Comparison of ENCODE assay signal across 8 cellular contexts in the genomic region with DNA sequence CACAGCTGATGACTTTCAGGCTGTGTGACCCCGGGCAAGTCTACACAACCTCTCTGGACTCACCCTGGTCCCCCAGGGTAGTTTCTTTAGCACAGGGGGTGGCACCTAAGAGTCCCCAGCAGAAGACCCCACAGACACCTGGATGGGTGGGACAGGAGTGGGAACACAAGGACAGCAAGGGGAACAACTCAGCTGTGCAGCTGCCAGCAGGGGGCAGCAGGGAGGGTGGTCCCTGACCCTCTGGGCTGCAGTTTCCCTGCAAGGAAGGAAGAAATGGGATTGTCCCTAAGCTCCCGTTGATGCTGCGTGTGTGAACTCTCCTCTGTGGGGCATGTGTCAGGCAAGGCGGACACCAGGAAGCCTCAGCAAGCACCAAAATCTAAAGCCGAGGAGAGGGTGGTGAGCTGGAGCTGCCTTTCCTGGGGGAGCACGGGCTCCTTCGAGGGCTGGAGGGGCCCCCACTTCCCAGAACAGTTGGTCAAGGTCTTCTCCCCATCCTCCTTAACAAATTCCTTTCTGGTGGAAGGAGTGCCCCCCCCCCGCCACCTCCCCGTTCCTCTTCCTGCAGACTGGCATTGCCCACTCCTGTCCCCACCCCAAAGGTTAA.
A peak's percentile ranks its signal among the peaks of the same experiment; 100 is the strongest.
DNase-seq lines count a peak whose midpoint lies in the region; ATAC-seq and TF ChIP-seq lines count a peak whose summit lies in the region.

No MANE protein-coding gene starts in this region.

- H3K27me3 ChIP-seq in parathyroid adenoma (ENCODE audit: control insufficient read depth, insufficient read depth, low read length): no peaks in the 10 kb centered on the region

- H3K4me3 ChIP-seq in NB4 (ENCODE audit: low read depth, low read length): no peak overlapping the region
- no peak overlapping the region for H3K4me3 ChIP-seq in cardiac fibroblast (replicated peaks in 1 of 2; ENCODE audit: low read depth in 2 of 2, low read length in 2 of 2)
- no peak overlapping the region for H3K4me3 ChIP-seq in parathyroid adenoma (ENCODE audit: low read depth, low read length)

- no peak overlapping the region for H3K27ac ChIP-seq in parathyroid adenoma

- H3K36me3 ChIP-seq in parathyroid adenoma (ENCODE audit: control insufficient read depth, insufficient read depth, low read length): no peaks in the 10 kb centered on the region

- TF ChIP-seq CTCF in NB4 (IDR thresholded peaks at IDR 0.05; ENCODE audit: low read depth, low read length): peak; percentile 94
- TF ChIP-seq CTCF in cardiac fibroblast (IDR thresholded peaks at IDR 0.05; ENCODE audit: low read depth, low read length): peak; percentile 81
- TF ChIP-seq CTCF in parathyroid adenoma (IDR thresholded peaks at IDR 0.05): peak; percentile 58

- DNase-seq in DMS53 (lab: John Stamatoyannopoulos, UW) (peak; percentile 40), DMS53 treated with DMSO at 0.1 percent for 48 hours (lab: John Stamatoyannopoulos, UW; ENCODE audit: unreplicated experiment) (no peak), NB4 (ENCODE audit: low read depth) (peak; percentile 42), cardiac fibroblast (ENCODE audit: low read depth in 2 of 2) (peak; percentile 31 to 36), NCI-H1436 treated with DMSO at 0.1 percent for 48 hours (lab: John Stamatoyannopoulos, UW) (no peak), cerebellar nuclear complex (lab: John Stamatoyannopoulos, UW) (no peak)

- no peaks in the 10 kb centered on the region for H3K79me2 ChIP-seq in parathyroid adenoma

- H3K4me1 ChIP-seq in parathyroid adenoma: no peaks in the 10 kb centered on the region

- H3K9me3 ChIP-seq in parathyroid adenoma (ENCODE audit: control insufficient read depth, low read length): no peaks in the 10 kb centered on the region

- ATAC-seq in HG02938 (IDR thresholded peaks at IDR 0.05; ENCODE audit: unreplicated experiment): no peak

- TF ChIP-seq POLR2A in NB4 (IDR thresholded peaks at IDR 0.05; ENCODE audit: extremely low read depth, insufficient read length): no peak

- no peak overlapping the region for H3K9ac ChIP-seq in parathyroid adenoma

- H3K4me2 ChIP-seq in parathyroid adenoma (ENCODE audit: low read length): no peak overlapping the region

- H2AFZ ChIP-seq in parathyroid adenoma: no peak overlapping the region

Comparison
In these comparisons a context has a peak if more than half of its experiments do, and no peak if none do; other contexts are left out.
1. DNase-seq: peak in DMS53 (single experiment), NB4 (single experiment) and cardiac fibroblast (2 of 2); none in DMS53 treated with DMSO at 0.1 percent for 48 hours (single experiment), NCI-H1436 treated with DMSO at 0.1 percent for 48 hours (single experiment) and cerebellar nuclear complex (0 of 2).
2. Peak in every context shown above with its lines, with median percentiles within 50 percentile points of each other: CTCF ChIP-seq.